Comparison of ENCODE assay signal across 18 cellular contexts in genomic region chr17:64535357-64535756, GRCh38.
"Had no signal": no experiment of that assay in that cellular context is flagged by ENCODE, and none has a peak within 500 bp of the region (broad histone marks: within the 10 kb centered on the region; RNA-seq: fewer than 3 reads in every experiment).

No MANE protein-coding gene starts in this region.

- H3K9me3 ChIP-seq: adrenal gland, gastroesophageal sphincter, heart left ventricle, stomach had no signal

- H3K27ac ChIP-seq: gastroesophageal sphincter, heart left ventricle, parathyroid adenoma, SK-N-MC, stomach had no signal

- H2AFZ ChIP-seq: parathyroid adenoma had no signal

- H3K9ac ChIP-seq: parathyroid adenoma had no signal

- H3K9me3 Mint-ChIP-seq: activated CD4-positive, alpha-beta memory T cell treated with anti-CD3 and anti-CD28 coated beads for 36 hours; activated naive CD4-positive, alpha-beta T cell treated with anti-CD3 and anti-CD28 coated beads, Interleukin-2, amount 10 ng/mL, durations not matched to agents 7 days and 5 days; naive B cell had no signal

- H3K79me2 ChIP-seq: parathyroid adenoma had no signal

- H3K27me3 ChIP-seq: adrenal gland, gastroesophageal sphincter, heart left ventricle, stomach had no signal

- H3K27me3 Mint-ChIP-seq: activated CD4-positive, alpha-beta memory T cell treated with anti-CD3 and anti-CD28 coated beads for 36 hours; activated naive CD4-positive, alpha-beta T cell treated with anti-CD3 and anti-CD28 coated beads, Interleukin-2, amount 10 ng/mL, durations not matched to agents 7 days and 5 days; naive B cell had no signal

- H3K4me3 Mint-ChIP-seq: activated CD4-positive, alpha-beta memory T cell treated with anti-CD3 and anti-CD28 coated beads for 36 hours; activated naive CD4-positive, alpha-beta T cell treated with anti-CD3 and anti-CD28 coated beads, Interleukin-2, amount 10 ng/mL, durations not matched to agents 7 days and 5 days; naive B cell had no signal

- H3K4me3 ChIP-seq: adrenal gland, gastroesophageal sphincter, heart left ventricle, SK-N-MC, smooth muscle cell, stomach had no signal

- DNase-seq: activated CD4-positive, alpha-beta memory T cell treated with anti-CD3 and anti-CD28 coated beads for 36 hours; activated naive CD4-positive, alpha-beta T cell treated with anti-CD3 and anti-CD28 coated beads, Interleukin-2, amount 10 ng/mL, durations not matched to agents 7 days and 5 days; activated T-cell treated with anti-CD3 and anti-CD28 coated beads, Interleukin-2, amount 50 U/mL, for 1 hour; adrenal gland; heart left ventricle; kidney; naive B cell; stimulated activated CD4-positive, alpha-beta T cell treated with anti-CD3 and anti-CD28 coated beads, Interleukin-4, amount 100 ng/mL, for 1 hour; stomach; trophoblast cell had no signal

- H3K4me1 Mint-ChIP-seq: activated naive CD4-positive, alpha-beta T cell treated with anti-CD3 and anti-CD28 coated beads, Interleukin-2, amount 10 ng/mL, durations not matched to agents 7 days and 5 days; naive B cell had no signal

- H3K4me1 ChIP-seq: parathyroid adenoma had no signal

- H3K27ac Mint-ChIP-seq: activated CD4-positive, alpha-beta memory T cell treated with anti-CD3 and anti-CD28 coated beads for 36 hours had no signal

- FAIRE-seq: colon, kidney had no signal

- H3K4me2 ChIP-seq: smooth muscle cell had no signal

- ATAC-seq: esophagus mucosa, gastroesophageal sphincter, heart left ventricle, left lobe of liver, sciatic nerve had no signal
